In genomic region chr14:54676822-54677708, GRCh38 we compare ENCODE assay signal across 8 cellular contexts.
DNase-seq lines count a peak whose midpoint lies in the region; ATAC-seq and TF ChIP-seq lines count a peak whose summit lies in the region.

No MANE protein-coding gene starts in this region.

- peak overlapping the region; percentile 26 for H3K4me3 Mint-ChIP-seq in WTC11

- no peaks in the 10 kb centered on the region for H3K36me3 ChIP-seq in BE2C

- H3K27me3 Mint-ChIP-seq in WTC11 (ENCODE audit: low read depth), result no peaks in the 10 kb centered on the region

- peak; percentile 96 for DNase-seq in ELR (ENCODE audit: low read depth)
- peak; percentile 28 for DNase-seq in WTC11 (ENCODE audit: low spot score)
- DNase-seq in Right ventricle myocardium superior, result no peak
- DNase-seq in pons (ENCODE audit: low spot score), result peak; percentile 89
- DNase-seq in BE2C, result no peak
- no peak for DNase-seq in activated naive CD4-positive, alpha-beta T cell treated with anti-CD3 and anti-CD28 coated beads, Interleukin-2, amount 50 U/mL, for 16 hours

- H3K4me1 ChIP-seq in BE2C, result peaks cover 17% of the 10 kb centered on the region

- peak; percentile 79 for ATAC-seq in WTC11
- ATAC-seq in Right ventricle myocardium superior (ENCODE audit: poor library complexity), result peak; percentile 52
- ATAC-seq in GM18511 (IDR thresholded peaks at IDR 0.05; ENCODE audit: unreplicated experiment), result no peak
- ATAC-seq in GM19023 (IDR thresholded peaks at IDR 0.05; ENCODE audit: unreplicated experiment), result no peak

- H3K27me3 ChIP-seq in BE2C, result no peaks in the 10 kb centered on the region

- no peak overlapping the region for H3K4me3 ChIP-seq in BE2C (ENCODE audit: low read depth, low read length)

- intact Hi-C loops in Right ventricle myocardium superior (cut with DNase I), result no loop called here

- H3K27ac Mint-ChIP-seq in WTC11, result peak overlapping the region; percentile 99

- no peaks in the 10 kb centered on the region for H3K36me3 Mint-ChIP-seq in WTC11

- TF ChIP-seq CTCF in WTC11 (IDR thresholded peaks at IDR 0.05), result no peak
- TF ChIP-seq CTCF in BE2C (IDR thresholded peaks at IDR 0.05; ENCODE audit: low read depth, low read length), result no peak

- POLR2A ChIA-PET in WTC11 (lab: Charles Lee), result interaction anchor here (1.9 kb wide), 1 partner anchor 111 kb away, joined by 6 read pairs; the partner anchor contains the start of gene SAMD4A

- H3K4me1 Mint-ChIP-seq in WTC11, result peaks cover 64% of the 10 kb centered on the region

- no peaks in the 10 kb centered on the region for H3K9me3 ChIP-seq in BE2C

- CTCF ChIA-PET in WTC11 (lab: Charles Lee), result interaction anchor here (0.6 to 1.1 kb wide), 5 partner anchors 9 to 110 kb away, joined by 3 to 7 read pairs (median 4); partner anchors contain the start of gene SAMD4A

- no peaks in the 10 kb centered on the region for H3K9me3 Mint-ChIP-seq in WTC11

TF ChIP-seq in WTC11, 78 proteins besides CTCF, POLR2A, EP300 and RAD21:
- TF ChIP-seq SOX15 (CRISPR knock-in tag; IDR thresholded peaks at IDR 0.05), result no peak

Comparison
In these comparisons a context has a peak if more than half of its experiments do, and no peak if none do; other contexts are left out.
1. DNase-seq: peak in ELR (single experiment), WTC11 (single experiment) and pons (single experiment); none in Right ventricle myocardium superior (single experiment), BE2C (single experiment) and activated naive CD4-positive, alpha-beta T cell treated with anti-CD3 and anti-CD28 coated beads, Interleukin-2, amount 50 U/mL, for 16 hours (single experiment).
2. ATAC-seq: peak in WTC11 (single experiment) and Right ventricle myocardium superior (single experiment); none in GM18511 (single experiment) and GM19023 (single experiment).